ENCODE assay signal across 1 cellular context in the genomic region with DNA sequence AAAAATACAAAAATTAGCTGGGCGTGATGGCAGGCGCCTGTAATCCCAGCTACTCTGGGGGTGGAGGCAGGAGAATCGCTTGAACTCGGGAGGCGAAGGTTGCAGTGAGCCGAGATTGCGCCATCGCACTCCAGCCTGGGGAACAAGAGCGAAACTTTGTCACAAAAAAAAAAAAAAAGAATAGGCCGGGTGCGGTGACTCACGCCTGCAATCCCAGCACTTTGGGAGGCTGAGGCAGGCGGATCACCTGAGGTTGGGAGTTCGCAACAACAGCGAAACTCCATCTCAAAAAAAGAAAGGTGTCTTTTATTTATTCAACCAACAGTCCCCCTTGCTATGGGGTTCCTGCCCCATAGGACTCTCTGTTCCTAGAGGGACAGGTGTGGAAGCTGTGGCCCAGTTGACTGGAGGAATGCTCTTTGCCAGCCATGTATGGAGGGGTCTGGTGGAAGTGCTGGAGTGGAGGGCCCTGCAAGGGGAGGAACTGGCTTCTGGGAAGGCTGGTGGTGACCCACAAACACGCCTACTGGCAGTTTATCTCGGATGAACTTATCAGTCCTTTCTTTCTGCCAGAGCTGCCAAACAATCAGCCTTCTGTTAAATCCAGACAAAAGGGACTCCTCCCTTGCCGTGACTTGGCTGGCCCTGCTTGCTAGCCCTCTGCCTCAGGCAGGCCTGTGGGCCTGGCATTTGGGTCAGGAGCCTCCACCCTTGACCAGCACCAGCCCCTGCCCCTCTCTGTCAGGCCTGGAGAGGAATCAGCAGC.
TF ChIP-seq lines count a peak whose summit lies in the region.

No MANE protein-coding gene starts in this region.

TF ChIP-seq in HepG2, 621 proteins besides CTCF, POLR2A, EP300 and RAD21 (continued from another document and continues in another):
- TF ChIP-seq, protein P1, sequence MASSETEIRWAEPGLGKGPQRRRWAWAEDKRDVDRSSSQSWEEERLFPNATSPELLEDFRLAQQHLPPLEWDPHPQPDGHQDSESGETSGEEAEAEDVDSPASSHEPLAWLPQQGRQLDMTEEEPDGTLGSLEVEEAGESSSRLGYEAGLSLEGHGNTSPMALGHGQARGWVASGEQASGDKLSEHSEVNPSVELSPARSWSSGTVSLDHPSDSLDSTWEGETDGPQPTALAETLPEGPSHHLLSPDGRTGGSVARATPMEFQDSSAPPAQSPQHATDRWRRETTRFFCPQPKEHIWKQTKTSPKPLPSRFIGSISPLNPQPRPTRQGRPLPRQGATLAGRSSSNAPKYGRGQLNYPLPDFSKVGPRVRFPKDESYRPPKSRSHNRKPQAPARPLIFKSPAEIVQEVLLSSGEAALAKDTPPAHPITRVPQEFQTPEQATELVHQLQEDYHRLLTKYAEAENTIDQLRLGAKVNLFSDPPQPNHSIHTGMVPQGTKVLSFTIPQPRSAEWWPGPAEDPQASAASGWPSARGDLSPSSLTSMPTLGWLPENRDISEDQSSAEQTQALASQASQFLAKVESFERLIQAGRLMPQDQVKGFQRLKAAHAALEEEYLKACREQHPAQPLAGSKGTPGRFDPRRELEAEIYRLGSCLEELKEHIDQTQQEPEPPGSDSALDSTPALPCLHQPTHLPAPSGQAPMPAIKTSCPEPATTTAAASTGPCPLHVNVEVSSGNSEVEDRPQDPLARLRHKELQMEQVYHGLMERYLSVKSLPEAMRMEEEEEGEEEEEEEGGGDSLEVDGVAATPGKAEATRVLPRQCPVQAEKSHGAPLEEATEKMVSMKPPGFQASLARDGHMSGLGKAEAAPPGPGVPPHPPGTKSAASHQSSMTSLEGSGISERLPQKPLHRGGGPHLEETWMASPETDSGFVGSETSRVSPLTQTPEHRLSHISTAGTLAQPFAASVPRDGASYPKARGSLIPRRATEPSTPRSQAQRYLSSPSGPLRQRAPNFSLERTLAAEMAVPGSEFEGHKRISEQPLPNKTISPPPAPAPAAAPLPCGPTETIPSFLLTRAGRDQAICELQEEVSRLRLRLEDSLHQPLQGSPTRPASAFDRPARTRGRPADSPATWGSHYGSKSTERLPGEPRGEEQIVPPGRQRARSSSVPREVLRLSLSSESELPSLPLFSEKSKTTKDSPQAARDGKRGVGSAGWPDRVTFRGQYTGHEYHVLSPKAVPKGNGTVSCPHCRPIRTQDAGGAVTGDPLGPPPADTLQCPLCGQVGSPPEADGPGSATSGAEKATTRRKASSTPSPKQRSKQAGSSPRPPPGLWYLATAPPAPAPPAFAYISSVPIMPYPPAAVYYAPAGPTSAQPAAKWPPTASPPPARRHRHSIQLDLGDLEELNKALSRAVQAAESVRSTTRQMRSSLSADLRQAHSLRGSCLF (CRISPR knock-in tag; IDR thresholded peaks at IDR 0.05; ENCODE audit: borderline replicate concordance) = no peak
- TF ChIP-seq JDP2 (CRISPR knock-in tag; IDR thresholded peaks at IDR 0.05; ENCODE audit: borderline replicate concordance) (no peak), ZNF746 (CRISPR knock-in tag; IDR thresholded peaks at IDR 0.05) (no peak), FOXP1 (IDR thresholded peaks at IDR 0.05) (no peak), FOXP1 (CRISPR knock-in tag; IDR thresholded peaks at IDR 0.05) (peak; percentile 8; the same call in 1 of the 2 replicates), TOE1 (CRISPR knock-in tag; IDR thresholded peaks at IDR 0.05) (no peak), NCOA5 (CRISPR knock-in tag; IDR thresholded peaks at IDR 0.05) (no peak), ZNF75D (CRISPR knock-in tag; IDR thresholded peaks at IDR 0.05; ENCODE audit: borderline replicate concordance) (no peak), ZNF207 (IDR thresholded peaks at IDR 0.05; ENCODE audit: borderline replicate concordance) (no peak), ZFYVE20 (CRISPR knock-in tag; IDR thresholded peaks at IDR 0.05; ENCODE audit: borderline replicate concordance, low read depth) (no peak), NPAS2 (CRISPR knock-in tag; IDR thresholded peaks at IDR 0.05; ENCODE audit: borderline replicate concordance) (no peak), SP2 (CRISPR knock-in tag; IDR thresholded peaks at IDR 0.05) (no peak), SMYD3 (CRISPR knock-in tag; IDR thresholded peaks at IDR 0.05) (no peak), FLYWCH1 (CRISPR knock-in tag; IDR thresholded peaks at IDR 0.05) (no peak), MAFK (conservative IDR thresholded peaks at IDR 0.05 in 1 of 2, IDR thresholded peaks at IDR 0.05 in 1 of 2; ENCODE audit: low read length in 2 of 2) (no peak), ZNF354B (CRISPR knock-in tag; IDR thresholded peaks at IDR 0.05) (no peak), SRSF4 (IDR thresholded peaks at IDR 0.05; ENCODE audit: low read depth, low read length, poor library complexity, severe bottlenecking) (no peak), HMGA1 (CRISPR knock-in tag; conservative IDR thresholded peaks at IDR 0.05) (no peak), POLR2AphosphoS5 (IDR thresholded peaks at IDR 0.05; ENCODE audit: low read depth, low read length) (no peak), HOXA5 (CRISPR knock-in tag; IDR thresholded peaks at IDR 0.05) (0 out of 2 replicates have a peak, but pooled peaks have one; percentile 23), ZNF530 (CRISPR knock-in tag; IDR thresholded peaks at IDR 0.05; ENCODE audit: low read depth) (no peak), ZNF850 (CRISPR knock-in tag; conservative IDR thresholded peaks at IDR 0.05) (no peak), NKX3-1 (CRISPR knock-in tag; IDR thresholded peaks at IDR 0.05) (no peak), ZNF816 (CRISPR knock-in tag; IDR thresholded peaks at IDR 0.05; ENCODE audit: borderline replicate concordance) (no peak), RFXANK (CRISPR knock-in tag; IDR thresholded peaks at IDR 0.05) (no peak), BRCA1 (CRISPR knock-in tag; IDR thresholded peaks at IDR 0.05) (no peak), ZNF670 (CRISPR knock-in tag; IDR thresholded peaks at IDR 0.05; ENCODE audit: borderline replicate concordance) (no peak), ZNF383 (CRISPR knock-in tag; IDR thresholded peaks at IDR 0.05; ENCODE audit: borderline replicate concordance) (no peak), ZNF614 (CRISPR knock-in tag; IDR thresholded peaks at IDR 0.05; ENCODE audit: borderline replicate concordance) (no peak), ZNF382 (CRISPR knock-in tag; IDR thresholded peaks at IDR 0.05; ENCODE audit: borderline replicate concordance) (no peak), ZNF547 (CRISPR knock-in tag; IDR thresholded peaks at IDR 0.05) (0 out of 2 replicates have a peak, but pooled peaks have one; percentile 50), SP5 (CRISPR knock-in tag; IDR thresholded peaks at IDR 0.05; ENCODE audit: borderline replicate concordance, low read depth) (0 out of 2 replicates have a peak, but pooled peaks have one; percentile 11), ZNF891 (CRISPR knock-in tag; IDR thresholded peaks at IDR 0.05) (no peak), ZNF33A (CRISPR knock-in tag; IDR thresholded peaks at IDR 0.05; ENCODE audit: borderline replicate concordance) (no peak)
- TF ChIP-seq, protein P2, sequence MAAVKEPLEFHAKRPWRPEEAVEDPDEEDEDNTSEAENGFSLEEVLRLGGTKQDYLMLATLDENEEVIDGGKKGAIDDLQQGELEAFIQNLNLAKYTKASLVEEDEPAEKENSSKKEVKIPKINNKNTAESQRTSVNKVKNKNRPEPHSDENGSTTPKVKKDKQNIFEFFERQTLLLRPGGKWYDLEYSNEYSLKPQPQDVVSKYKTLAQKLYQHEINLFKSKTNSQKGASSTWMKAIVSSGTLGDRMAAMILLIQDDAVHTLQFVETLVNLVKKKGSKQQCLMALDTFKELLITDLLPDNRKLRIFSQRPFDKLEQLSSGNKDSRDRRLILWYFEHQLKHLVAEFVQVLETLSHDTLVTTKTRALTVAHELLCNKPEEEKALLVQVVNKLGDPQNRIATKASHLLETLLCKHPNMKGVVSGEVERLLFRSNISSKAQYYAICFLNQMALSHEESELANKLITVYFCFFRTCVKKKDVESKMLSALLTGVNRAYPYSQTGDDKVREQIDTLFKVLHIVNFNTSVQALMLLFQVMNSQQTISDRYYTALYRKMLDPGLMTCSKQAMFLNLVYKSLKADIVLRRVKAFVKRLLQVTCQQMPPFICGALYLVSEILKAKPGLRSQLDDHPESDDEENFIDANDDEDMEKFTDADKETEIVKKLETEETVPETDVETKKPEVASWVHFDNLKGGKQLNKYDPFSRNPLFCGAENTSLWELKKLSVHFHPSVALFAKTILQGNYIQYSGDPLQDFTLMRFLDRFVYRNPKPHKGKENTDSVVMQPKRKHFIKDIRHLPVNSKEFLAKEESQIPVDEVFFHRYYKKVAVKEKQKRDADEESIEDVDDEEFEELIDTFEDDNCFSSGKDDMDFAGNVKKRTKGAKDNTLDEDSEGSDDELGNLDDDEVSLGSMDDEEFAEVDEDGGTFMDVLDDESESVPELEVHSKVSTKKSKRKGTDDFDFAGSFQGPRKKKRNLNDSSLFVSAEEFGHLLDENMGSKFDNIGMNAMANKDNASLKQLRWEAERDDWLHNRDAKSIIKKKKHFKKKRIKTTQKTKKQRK (IDR thresholded peaks at IDR 0.05; ENCODE audit: low read length) = no peak
- TF ChIP-seq, protein P3, sequence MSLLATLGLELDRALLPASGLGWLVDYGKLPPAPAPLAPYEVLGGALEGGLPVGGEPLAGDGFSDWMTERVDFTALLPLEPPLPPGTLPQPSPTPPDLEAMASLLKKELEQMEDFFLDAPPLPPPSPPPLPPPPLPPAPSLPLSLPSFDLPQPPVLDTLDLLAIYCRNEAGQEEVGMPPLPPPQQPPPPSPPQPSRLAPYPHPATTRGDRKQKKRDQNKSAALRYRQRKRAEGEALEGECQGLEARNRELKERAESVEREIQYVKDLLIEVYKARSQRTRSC (CRISPR knock-in tag; IDR thresholded peaks at IDR 0.05; ENCODE audit: low read depth) = no peak
- TF ChIP-seq, protein P4, sequence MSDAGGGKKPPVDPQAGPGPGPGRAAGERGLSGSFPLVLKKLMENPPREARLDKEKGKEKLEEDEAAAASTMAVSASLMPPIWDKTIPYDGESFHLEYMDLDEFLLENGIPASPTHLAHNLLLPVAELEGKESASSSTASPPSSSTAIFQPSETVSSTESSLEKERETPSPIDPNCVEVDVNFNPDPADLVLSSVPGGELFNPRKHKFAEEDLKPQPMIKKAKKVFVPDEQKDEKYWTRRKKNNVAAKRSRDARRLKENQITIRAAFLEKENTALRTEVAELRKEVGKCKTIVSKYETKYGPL (CRISPR knock-in tag; IDR thresholded peaks at IDR 0.05) = no peak
- TF ChIP-seq, protein P5, sequence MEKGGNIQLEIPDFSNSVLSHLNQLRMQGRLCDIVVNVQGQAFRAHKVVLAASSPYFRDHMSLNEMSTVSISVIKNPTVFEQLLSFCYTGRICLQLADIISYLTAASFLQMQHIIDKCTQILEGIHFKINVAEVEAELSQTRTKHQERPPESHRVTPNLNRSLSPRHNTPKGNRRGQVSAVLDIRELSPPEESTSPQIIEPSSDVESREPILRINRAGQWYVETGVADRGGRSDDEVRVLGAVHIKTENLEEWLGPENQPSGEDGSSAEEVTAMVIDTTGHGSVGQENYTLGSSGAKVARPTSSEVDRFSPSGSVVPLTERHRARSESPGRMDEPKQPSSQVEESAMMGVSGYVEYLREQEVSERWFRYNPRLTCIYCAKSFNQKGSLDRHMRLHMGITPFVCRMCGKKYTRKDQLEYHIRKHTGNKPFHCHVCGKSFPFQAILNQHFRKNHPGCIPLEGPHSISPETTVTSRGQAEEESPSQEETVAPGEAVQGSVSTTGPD (CRISPR knock-in tag; IDR thresholded peaks at IDR 0.05) = peak; percentile 41; the same call in 1 of the 2 replicates
- TF ChIP-seq, protein P6, sequence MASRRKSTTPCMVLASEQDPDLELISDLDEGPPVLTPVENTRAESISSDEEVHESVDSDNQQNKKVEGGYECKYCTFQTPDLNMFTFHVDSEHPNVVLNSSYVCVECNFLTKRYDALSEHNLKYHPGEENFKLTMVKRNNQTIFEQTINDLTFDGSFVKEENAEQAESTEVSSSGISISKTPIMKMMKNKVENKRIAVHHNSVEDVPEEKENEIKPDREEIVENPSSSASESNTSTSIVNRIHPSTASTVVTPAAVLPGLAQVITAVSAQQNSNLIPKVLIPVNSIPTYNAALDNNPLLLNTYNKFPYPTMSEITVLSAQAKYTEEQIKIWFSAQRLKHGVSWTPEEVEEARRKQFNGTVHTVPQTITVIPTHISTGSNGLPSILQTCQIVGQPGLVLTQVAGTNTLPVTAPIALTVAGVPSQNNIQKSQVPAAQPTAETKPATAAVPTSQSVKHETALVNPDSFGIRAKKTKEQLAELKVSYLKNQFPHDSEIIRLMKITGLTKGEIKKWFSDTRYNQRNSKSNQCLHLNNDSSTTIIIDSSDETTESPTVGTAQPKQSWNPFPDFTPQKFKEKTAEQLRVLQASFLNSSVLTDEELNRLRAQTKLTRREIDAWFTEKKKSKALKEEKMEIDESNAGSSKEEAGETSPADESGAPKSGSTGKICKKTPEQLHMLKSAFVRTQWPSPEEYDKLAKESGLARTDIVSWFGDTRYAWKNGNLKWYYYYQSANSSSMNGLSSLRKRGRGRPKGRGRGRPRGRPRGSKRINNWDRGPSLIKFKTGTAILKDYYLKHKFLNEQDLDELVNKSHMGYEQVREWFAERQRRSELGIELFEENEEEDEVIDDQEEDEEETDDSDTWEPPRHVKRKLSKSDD (CRISPR knock-in tag; IDR thresholded peaks at IDR 0.05; ENCODE audit: low read depth) = no peak
- TF ChIP-seq, protein P7, sequence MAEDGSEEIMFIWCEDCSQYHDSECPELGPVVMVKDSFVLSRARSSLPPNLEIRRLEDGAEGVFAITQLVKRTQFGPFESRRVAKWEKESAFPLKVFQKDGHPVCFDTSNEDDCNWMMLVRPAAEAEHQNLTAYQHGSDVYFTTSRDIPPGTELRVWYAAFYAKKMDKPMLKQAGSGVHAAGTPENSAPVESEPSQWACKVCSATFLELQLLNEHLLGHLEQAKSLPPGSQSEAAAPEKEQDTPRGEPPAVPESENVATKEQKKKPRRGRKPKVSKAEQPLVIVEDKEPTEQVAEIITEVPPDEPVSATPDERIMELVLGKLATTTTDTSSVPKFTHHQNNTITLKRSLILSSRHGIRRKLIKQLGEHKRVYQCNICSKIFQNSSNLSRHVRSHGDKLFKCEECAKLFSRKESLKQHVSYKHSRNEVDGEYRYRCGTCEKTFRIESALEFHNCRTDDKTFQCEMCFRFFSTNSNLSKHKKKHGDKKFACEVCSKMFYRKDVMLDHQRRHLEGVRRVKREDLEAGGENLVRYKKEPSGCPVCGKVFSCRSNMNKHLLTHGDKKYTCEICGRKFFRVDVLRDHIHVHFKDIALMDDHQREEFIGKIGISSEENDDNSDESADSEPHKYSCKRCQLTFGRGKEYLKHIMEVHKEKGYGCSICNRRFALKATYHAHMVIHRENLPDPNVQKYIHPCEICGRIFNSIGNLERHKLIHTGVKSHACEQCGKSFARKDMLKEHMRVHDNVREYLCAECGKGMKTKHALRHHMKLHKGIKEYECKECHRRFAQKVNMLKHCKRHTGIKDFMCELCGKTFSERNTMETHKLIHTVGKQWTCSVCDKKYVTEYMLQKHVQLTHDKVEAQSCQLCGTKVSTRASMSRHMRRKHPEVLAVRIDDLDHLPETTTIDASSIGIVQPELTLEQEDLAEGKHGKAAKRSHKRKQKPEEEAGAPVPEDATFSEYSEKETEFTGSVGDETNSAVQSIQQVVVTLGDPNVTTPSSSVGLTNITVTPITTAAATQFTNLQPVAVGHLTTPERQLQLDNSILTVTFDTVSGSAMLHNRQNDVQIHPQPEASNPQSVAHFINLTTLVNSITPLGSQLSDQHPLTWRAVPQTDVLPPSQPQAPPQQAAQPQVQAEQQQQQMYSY (CRISPR knock-in tag; IDR thresholded peaks at IDR 0.05) = peak; percentile 95
